Comparison of ENCODE assay signal across 9 cellular contexts in genomic region chrX:39854772-39855747, GRCh38.
DNase-seq lines count a peak whose midpoint lies in the region; ATAC-seq and TF ChIP-seq lines count a peak whose summit lies in the region.
"Had no signal": no experiment of that assay in that cellular context is flagged by ENCODE, and none has a peak within 500 bp of the region (broad histone marks: within the 10 kb centered on the region; RNA-seq: fewer than 3 reads in every experiment).

No MANE protein-coding gene starts in this region.

- peaks cover 48% of the 10 kb centered on the region for H3K4me1 Mint-ChIP-seq in osteocyte (ENCODE audit: unreplicated experiment)

- no peaks in the 10 kb centered on the region for H3K36me3 ChIP-seq in OCI-LY7 (ENCODE audit: insufficient read depth, low read length)

- peak; percentile 77 for ATAC-seq in GM18517 (IDR thresholded peaks at IDR 0.05; ENCODE audit: unreplicated experiment)
- ATAC-seq in HG02798 (IDR thresholded peaks at IDR 0.05; ENCODE audit: poor library complexity, unreplicated experiment) = peak; percentile 76

- CTCF ChIA-PET in OCI-LY7 (lab: Charles Lee; ENCODE audit: unreplicated experiment) = interaction anchor here (0.6 kb wide), 2 partner anchors 291 to 613 kb away, joined by 3 read pairs; no protein-coding TSS in a partner anchor

- H3K27ac Mint-ChIP-seq in osteocyte (ENCODE audit: unreplicated experiment) = no peak overlapping the region

- H3K79me2 ChIP-seq in OCI-LY7 (ENCODE audit: insufficient read depth, low read depth, low read length) = no peaks in the 10 kb centered on the region
- H3K79me2 ChIP-seq: parathyroid adenoma had no signal

- peaks cover 44% of the 10 kb centered on the region for H3K4me1 ChIP-seq in OCI-LY7 (ENCODE audit: insufficient read depth, low read length, poor library complexity, severe bottlenecking)
- H3K4me1 ChIP-seq: parathyroid adenoma had no signal

- intact Hi-C loops in OCI-LY7 (cut with micrococcal nuclease; ENCODE audit: unreplicated experiment) = no loop called here

- no peaks in the 10 kb centered on the region for H3K9me3 ChIP-seq in OCI-LY7 (ENCODE audit: low read length)

- H3K27ac ChIP-seq in OCI-LY7 (ENCODE audit: low read depth, low read length, poor library complexity, severe bottlenecking) = peak overlapping the region; percentile 65
- H3K27ac ChIP-seq: parathyroid adenoma had no signal

- no peaks in the 10 kb centered on the region for H3K9me2 ChIP-seq in OCI-LY7 (ENCODE audit: insufficient read depth, low read length)

- H3K4me3 ChIP-seq in OCI-LY7 (ENCODE audit: low read depth, low read length, poor library complexity, severe bottlenecking) = peak overlapping the region; percentile 48

- POLR2A ChIA-PET in OCI-LY7 (lab: Charles Lee) = interaction anchor here (0.5 to 1.0 kb wide), 3 partner anchors 48 to 356 kb away, joined by 3 to 7 read pairs (median 3); no protein-coding TSS in a partner anchor

- no peaks in the 10 kb centered on the region for H4K20me1 ChIP-seq in OCI-LY7 (ENCODE audit: insufficient read depth, low read length)

- no peak for TF ChIP-seq CTCF in OCI-LY7 (conservative IDR thresholded peaks at IDR 0.05; ENCODE audit: low read length)
- TF ChIP-seq CTCF in osteocyte (IDR thresholded peaks at IDR 0.05) = no peak

- no peaks in the 10 kb centered on the region for H3K36me3 Mint-ChIP-seq in osteocyte (ENCODE audit: unreplicated experiment)

- no peak overlapping the region for H3K4me3 Mint-ChIP-seq in osteocyte (ENCODE audit: unreplicated experiment)

- peak; percentile 57 for DNase-seq in OCI-LY7 (ENCODE audit: low spot score)
- peak; percentile 66 for DNase-seq in activated effector memory CD4-positive, alpha-beta T cell treated with Interleukin-2 at 50 U/mL for 16 hours
- peak; percentile 22 to 51 for DNase-seq in stimulated activated CD4-positive, alpha-beta T cell treated with anti-CD3 and anti-CD28 coated beads, Interleukin-1b, Interleukin-23, amount 100 ng/mL, for 1 hour (ENCODE audit: low read depth in 2 of 2)
- DNase-seq in NCI-H345 (lab: John Stamatoyannopoulos, UW) = no peak
- no peak for DNase-seq in NCI-H146 (lab: John Stamatoyannopoulos, UW)
- DNase-seq in osteocyte (ENCODE audit: extremely low spot score, unreplicated experiment) = no peak

- H3K9me3 Mint-ChIP-seq in osteocyte (ENCODE audit: unreplicated experiment) = peaks cover 1% of the 10 kb centered on the region

- peak overlapping the region; percentile 80 for H2AFZ ChIP-seq in OCI-LY7 (ENCODE audit: low read length)
- H2AFZ ChIP-seq: parathyroid adenoma had no signal

- H3K27me3 Mint-ChIP-seq in osteocyte (ENCODE audit: unreplicated experiment) = no peaks in the 10 kb centered on the region

- H3K4me2 ChIP-seq in OCI-LY7 (ENCODE audit: low read length) = peak overlapping the region; percentile 82

- no TSS peak for BruUV-seq in OCI-LY7 (replicated peaks; lab: Mats Ljungman, UMichigan)

Comparison
In these comparisons a context has a peak if more than half of its experiments do, and no peak if none do; other contexts are left out.
1. DNase-seq: peak in OCI-LY7 (single experiment), activated effector memory CD4-positive, alpha-beta T cell treated with Interleukin-2 at 50 U/mL for 16 hours (single experiment) and stimulated activated CD4-positive, alpha-beta T cell treated with anti-CD3 and anti-CD28 coated beads, Interleukin-1b, Interleukin-23, amount 100 ng/mL, for 1 hour (2 of 2); none in NCI-H345 (single experiment), NCI-H146 (single experiment) and osteocyte (single experiment).